ENCODE assay signal across 2 cellular contexts in the genomic region with DNA sequence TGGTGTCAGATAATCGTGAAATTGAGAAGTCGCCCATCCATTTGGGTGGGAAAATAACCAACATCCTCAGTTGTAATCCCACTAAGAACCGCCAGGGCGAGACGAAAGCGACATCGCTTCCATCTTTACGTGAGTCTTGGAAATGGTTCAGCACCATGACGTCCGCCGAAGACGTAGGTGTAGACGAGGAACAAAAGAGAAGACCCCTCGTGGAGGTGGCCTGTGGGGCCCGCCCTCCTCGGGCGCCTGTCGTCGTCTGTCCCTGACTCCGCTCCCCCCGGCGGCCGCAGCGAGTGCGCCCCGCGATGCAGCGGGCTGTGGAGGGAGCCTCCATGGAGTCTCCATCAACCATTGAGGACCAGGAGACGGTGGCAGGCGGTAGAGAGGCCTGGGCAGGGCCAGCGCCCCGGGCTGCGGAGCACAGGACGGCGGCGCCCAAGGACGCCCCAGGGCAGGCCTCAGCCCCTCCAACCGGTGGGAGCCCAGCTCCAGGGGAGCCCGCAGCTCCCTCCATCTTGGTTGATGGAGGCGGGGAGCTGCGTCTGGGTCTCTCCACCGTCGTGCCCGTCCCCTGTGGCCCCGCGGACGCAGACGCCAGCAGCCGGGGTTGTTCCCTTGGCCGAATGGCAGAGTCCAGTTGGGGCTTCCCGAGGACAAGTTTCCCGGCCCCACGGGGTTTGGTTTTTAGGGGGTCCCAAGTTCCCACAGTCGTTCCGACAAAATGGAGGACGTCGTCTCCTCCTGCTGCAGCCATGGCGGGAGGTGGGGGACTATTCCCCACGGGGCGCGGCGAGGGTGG.
TF ChIP-seq lines count a peak whose summit lies in the region.

No MANE protein-coding gene starts in this region.

TF ChIP-seq in HEK293, 187 proteins besides CTCF, POLR2A, EP300 and RAD21 (continued from another document and continues in another):
- TF ChIP-seq, protein P1, sequence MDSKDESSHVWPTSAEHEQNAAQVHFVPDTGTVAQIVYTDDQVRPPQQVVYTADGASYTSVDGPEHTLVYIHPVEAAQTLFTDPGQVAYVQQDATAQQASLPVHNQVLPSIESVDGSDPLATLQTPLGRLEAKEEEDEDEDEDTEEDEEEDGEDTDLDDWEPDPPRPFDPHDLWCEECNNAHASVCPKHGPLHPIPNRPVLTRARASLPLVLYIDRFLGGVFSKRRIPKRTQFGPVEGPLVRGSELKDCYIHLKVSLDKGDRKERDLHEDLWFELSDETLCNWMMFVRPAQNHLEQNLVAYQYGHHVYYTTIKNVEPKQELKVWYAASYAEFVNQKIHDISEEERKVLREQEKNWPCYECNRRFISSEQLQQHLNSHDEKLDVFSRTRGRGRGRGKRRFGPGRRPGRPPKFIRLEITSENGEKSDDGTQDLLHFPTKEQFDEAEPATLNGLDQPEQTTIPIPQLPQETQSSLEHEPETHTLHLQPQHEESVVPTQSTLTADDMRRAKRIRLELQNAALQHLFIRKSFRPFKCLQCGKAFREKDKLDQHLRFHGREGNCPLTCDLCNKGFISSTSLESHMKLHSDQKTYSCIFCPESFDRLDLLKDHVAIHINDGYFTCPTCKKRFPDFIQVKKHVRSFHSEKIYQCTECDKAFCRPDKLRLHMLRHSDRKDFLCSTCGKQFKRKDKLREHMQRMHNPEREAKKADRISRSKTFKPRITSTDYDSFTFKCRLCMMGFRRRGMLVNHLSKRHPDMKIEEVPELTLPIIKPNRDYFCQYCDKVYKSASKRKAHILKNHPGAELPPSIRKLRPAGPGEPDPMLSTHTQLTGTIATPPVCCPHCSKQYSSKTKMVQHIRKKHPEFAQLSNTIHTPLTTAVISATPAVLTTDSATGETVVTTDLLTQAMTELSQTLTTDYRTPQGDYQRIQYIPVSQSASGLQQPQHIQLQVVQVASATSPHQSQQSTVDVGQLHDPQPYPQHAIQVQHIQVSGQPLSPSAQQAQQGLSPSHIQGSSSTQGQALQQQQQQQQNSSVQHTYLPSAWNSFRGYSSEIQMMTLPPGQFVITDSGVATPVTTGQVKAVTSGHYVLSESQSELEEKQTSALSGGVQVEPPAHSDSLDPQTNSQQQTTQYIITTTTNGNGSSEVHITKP (tag by site-specific recombination; IDR thresholded peaks at IDR 0.05), result peak; percentile 73
- peak; percentile 87 for TF ChIP-seq GLIS2 (tag by site-specific recombination; IDR thresholded peaks at IDR 0.05)
- peak; percentile 53 for TF ChIP-seq SP2 (tag by site-specific recombination; IDR thresholded peaks at IDR 0.05)
- TF ChIP-seq ZFP69B (tag by site-specific recombination; IDR thresholded peaks at IDR 0.05), result peak; percentile 96
- peak; percentile 54 for TF ChIP-seq GLIS1 (tag by site-specific recombination; IDR thresholded peaks at IDR 0.05)
- peak; percentile 74 for TF ChIP-seq ZEB2 (tag by site-specific recombination; IDR thresholded peaks at IDR 0.05)
- TF ChIP-seq SALL2 (tag by site-specific recombination; IDR thresholded peaks at IDR 0.05; ENCODE audit: borderline replicate concordance), result no peak
- TF ChIP-seq KLF8 (tag by site-specific recombination; IDR thresholded peaks at IDR 0.05), result peak; percentile 13; the same call in 1 of the 2 replicates
- TF ChIP-seq ZNF600 (tag by site-specific recombination; IDR thresholded peaks at IDR 0.05), result peak; percentile 65; the same call in 1 of the 2 replicates
- TF ChIP-seq PATZ1 (tag by site-specific recombination; IDR thresholded peaks at IDR 0.05), result peak; percentile 79
- TF ChIP-seq, protein P2, sequence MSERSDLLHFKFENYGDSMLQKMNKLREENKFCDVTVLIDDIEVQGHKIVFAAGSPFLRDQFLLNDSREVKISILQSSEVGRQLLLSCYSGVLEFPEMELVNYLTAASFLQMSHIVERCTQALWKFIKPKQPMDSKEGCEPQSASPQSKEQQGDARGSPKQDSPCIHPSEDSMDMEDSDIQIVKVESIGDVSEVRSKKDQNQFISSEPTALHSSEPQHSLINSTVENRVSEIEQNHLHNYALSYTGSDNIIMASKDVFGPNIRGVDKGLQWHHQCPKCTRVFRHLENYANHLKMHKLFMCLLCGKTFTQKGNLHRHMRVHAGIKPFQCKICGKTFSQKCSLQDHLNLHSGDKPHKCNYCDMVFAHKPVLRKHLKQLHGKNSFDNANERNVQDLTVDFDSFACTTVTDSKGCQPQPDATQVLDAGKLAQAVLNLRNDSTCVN (tag by site-specific recombination; optimal IDR thresholded peaks at IDR 0.05), result peak; percentile 55

TF ChIP-seq in K562, 482 proteins besides CTCF, POLR2A, EP300 and RAD21:
- TF ChIP-seq RERE (CRISPR knock-in tag; IDR thresholded peaks at IDR 0.05; ENCODE audit: borderline replicate concordance), result no peak
- TF ChIP-seq TAL1 (IDR thresholded peaks at IDR 0.05), result no peak
- no peak for TF ChIP-seq PURB (CRISPR knock-in tag; IDR thresholded peaks at IDR 0.05; ENCODE audit: low read depth)
- TF ChIP-seq KDM1A (IDR thresholded peaks at IDR 0.05), result no peak
- no peak for TF ChIP-seq FUS (optimal IDR thresholded peaks at IDR 0.05; ENCODE audit: low read depth, low read length)
- TF ChIP-seq ESRRB (CRISPR knock-in tag; IDR thresholded peaks at IDR 0.05; ENCODE audit: borderline replicate concordance), result no peak
- TF ChIP-seq ZNF212 (CRISPR knock-in tag; IDR thresholded peaks at IDR 0.05), result no peak
- no peak for TF ChIP-seq THRAP3 (IDR thresholded peaks at IDR 0.05; ENCODE audit: borderline replicate concordance)
- no peak for TF ChIP-seq RB1 (IDR thresholded peaks at IDR 0.05; ENCODE audit: low read depth)
TF ChIP-seq in K562: peak in this region for 0.
